In genomic region chr14:69047255-69047654, GRCh38 we compare ENCODE assay signal across 15 cellular contexts.
DNase-seq lines count a peak whose midpoint lies in the region; ATAC-seq and TF ChIP-seq lines count a peak whose summit lies in the region.
"Had no signal": no experiment of that assay in that cellular context is flagged by ENCODE, and none has a peak within 500 bp of the region (broad histone marks: within the 10 kb centered on the region; RNA-seq: fewer than 3 reads in every experiment).

No MANE protein-coding gene starts in this region.

- H3K9me3 Mint-ChIP-seq in effector memory CD8-positive, alpha-beta T cell = no peaks in the 10 kb centered on the region
- no peaks in the 10 kb centered on the region for H3K9me3 Mint-ChIP-seq in nephron
- H3K9me3 Mint-ChIP-seq in activated CD4-positive, alpha-beta memory T cell treated with anti-CD3 and anti-CD28 coated beads for 36 hours = no peaks in the 10 kb centered on the region
- H3K9me3 Mint-ChIP-seq: activated naive CD8-positive, alpha-beta T cell treated with anti-CD3 and anti-CD28 coated beads, Interleukin-2, amount 10 ng/mL, durations not matched to agents 7 days and 5 days had no signal

- CTCF ChIA-PET in activated CD4-positive, alpha-beta memory T cell treated with anti-CD3 and anti-CD28 coated beads for 36 hours (lab: Charles Lee) = no interaction called here

- H3K4me3 Mint-ChIP-seq in effector memory CD8-positive, alpha-beta T cell = no peak overlapping the region
- H3K4me3 Mint-ChIP-seq in nephron = no peak overlapping the region
- no peak overlapping the region for H3K4me3 Mint-ChIP-seq in activated CD4-positive, alpha-beta memory T cell treated with anti-CD3 and anti-CD28 coated beads for 36 hours
- H3K4me3 Mint-ChIP-seq: activated naive CD8-positive, alpha-beta T cell treated with anti-CD3 and anti-CD28 coated beads, Interleukin-2, amount 10 ng/mL, durations not matched to agents 7 days and 5 days had no signal

- H3K9ac ChIP-seq in adipocyte (ENCODE audit: low read length) = peak overlapping the region; percentile 79
- H3K9ac ChIP-seq: KMS-11, SK-N-SH had no signal

- H3K36me3 ChIP-seq in adipocyte (ENCODE audit: control insufficient read depth, insufficient read depth, low read length, severe bottlenecking) (no peaks in the 10 kb centered on the region), thoracic aorta (no peaks in the 10 kb centered on the region)

- H3K9me3 ChIP-seq in adipocyte (ENCODE audit: control insufficient read depth, low read length) = no peaks in the 10 kb centered on the region
- H3K9me3 ChIP-seq in thoracic aorta = no peaks in the 10 kb centered on the region
- H3K9me3 ChIP-seq: SK-N-SH had no signal

- peak overlapping the region; percentile 94 to 97 for H3K27ac ChIP-seq in thoracic aorta
- H3K27ac ChIP-seq: KMS-11 had no signal

- no peaks in the 10 kb centered on the region for H3K27me3 Mint-ChIP-seq in effector memory CD8-positive, alpha-beta T cell
- H3K27me3 Mint-ChIP-seq in nephron (ENCODE audit: low read depth) = no peaks in the 10 kb centered on the region
- peaks cover 7% of the 10 kb centered on the region for H3K27me3 Mint-ChIP-seq in activated CD4-positive, alpha-beta memory T cell treated with anti-CD3 and anti-CD28 coated beads for 36 hours

- H3K27ac Mint-ChIP-seq in effector memory CD8-positive, alpha-beta T cell = peak overlapping the region; percentile 23 to 51
- H3K27ac Mint-ChIP-seq in nephron = peak overlapping the region in 2 of 3 experiments; percentile 45 to 98
- no peak overlapping the region for H3K27ac Mint-ChIP-seq in activated CD4-positive, alpha-beta memory T cell treated with anti-CD3 and anti-CD28 coated beads for 36 hours
- H3K27ac Mint-ChIP-seq: activated naive CD8-positive, alpha-beta T cell treated with anti-CD3 and anti-CD28 coated beads, Interleukin-2, amount 10 ng/mL, durations not matched to agents 7 days and 5 days had no signal

- H3K36me3 Mint-ChIP-seq in effector memory CD8-positive, alpha-beta T cell (ENCODE audit: insufficient read depth) = peaks cover 3% of the 10 kb centered on the region
- H3K36me3 Mint-ChIP-seq in nephron (ENCODE audit: low read depth) = peaks cover 8% of the 10 kb centered on the region
- no peaks in the 10 kb centered on the region for H3K36me3 Mint-ChIP-seq in activated CD4-positive, alpha-beta memory T cell treated with anti-CD3 and anti-CD28 coated beads for 36 hours

- POLR2A ChIA-PET in activated CD4-positive, alpha-beta memory T cell treated with anti-CD3 and anti-CD28 coated beads for 36 hours (lab: Charles Lee) = no interaction called here

- no peaks in the 10 kb centered on the region for H3K27me3 ChIP-seq in adipocyte (replicated peaks; ENCODE audit: control insufficient read depth, insufficient read depth, low read length)
- H3K27me3 ChIP-seq in thoracic aorta (replicated peaks; ENCODE audit: insufficient read depth) = no peaks in the 10 kb centered on the region

- peaks cover 3 to 5% of the 10 kb centered on the region in 2 donors for H3K4me1 Mint-ChIP-seq in effector memory CD8-positive, alpha-beta T cell (ENCODE audit: low read depth in 2 of 2)
- H3K4me1 Mint-ChIP-seq in nephron = peaks cover 86% of the 10 kb centered on the region
- H3K4me1 Mint-ChIP-seq in activated CD4-positive, alpha-beta memory T cell treated with anti-CD3 and anti-CD28 coated beads for 36 hours (ENCODE audit: low read depth) = peaks cover 1% of the 10 kb centered on the region

- H3K4me1 ChIP-seq in adipocyte (ENCODE audit: control insufficient read depth, insufficient read depth, low read length) (peaks cover 91% of the 10 kb centered on the region), thoracic aorta (ENCODE audit: control insufficient read depth in 1 of 2, low read depth in 2 of 2) (peaks cover 84 to 98% of the 10 kb centered on the region in 2 donors)

- no peak for TF ChIP-seq CTCF in nephron (IDR thresholded peaks at IDR 0.05; ENCODE audit: unreplicated experiment in 3 of 3)
- no peak for TF ChIP-seq CTCF in thoracic aorta (IDR thresholded peaks at IDR 0.05)

- no peak for DNase-seq in adipocyte (ENCODE audit: low read depth)
- no peak for DNase-seq in effector memory CD8-positive, alpha-beta T cell
- DNase-seq in thoracic aorta (ENCODE audit: low spot score) = no peak
- DNase-seq in stimulated activated CD4-positive, alpha-beta T cell treated with anti-CD3 and anti-CD28 coated beads, Interleukin-4, amount 100 ng/mL, for 4 hours = no peak
- DNase-seq in activated CD4-positive, alpha-beta memory T cell treated with anti-CD3 and anti-CD28 coated beads for 36 hours = no peak
- DNase-seq: activated naive CD8-positive, alpha-beta T cell treated with anti-CD3 and anti-CD28 coated beads, Interleukin-2, amount 10 ng/mL, durations not matched to agents 7 days and 5 days; erythroblast; NCI-H1048; NCI-H2029; SK-N-SH; stimulated activated CD4-positive, alpha-beta T cell treated with anti-CD3 and anti-CD28 coated beads, Interleukin-4, amount 100 ng/mL, for 1 hour had no signal

- no peak for ATAC-seq in effector memory CD8-positive, alpha-beta T cell (replicated peaks)
- ATAC-seq in thoracic aorta (ENCODE audit: insufficient number of reproducible peaks, low FRiP score, low read depth) (no peak), GM21723 (IDR thresholded peaks at IDR 0.05; ENCODE audit: unreplicated experiment) (no peak)
- ATAC-seq: activated CD4-positive, CD25-positive, alpha-beta regulatory T cell treated with anti-CD3 and anti-CD28 coated beads, Interleukin-2, amount 50 U/mL, for 24 hours had no signal

- intact Hi-C loops in activated CD4-positive, alpha-beta memory T cell treated with anti-CD3 and anti-CD28 coated beads for 36 hours (cut with micrococcal nuclease) = no loop called here

- H3K4me3 ChIP-seq in adipocyte (ENCODE audit: low read length) (no peak overlapping the region), thoracic aorta (no peak overlapping the region)
